ENCODE assay signal across 1 cellular context in genomic region chr12:116324684-116325664, GRCh38.
TF ChIP-seq lines count a peak whose summit lies in the region.

No MANE protein-coding gene starts in this region.

TF ChIP-seq in GM23338, 12 proteins besides CTCF, POLR2A, EP300 and RAD21 (continued from another document):
- TF ChIP-seq, protein P1, sequence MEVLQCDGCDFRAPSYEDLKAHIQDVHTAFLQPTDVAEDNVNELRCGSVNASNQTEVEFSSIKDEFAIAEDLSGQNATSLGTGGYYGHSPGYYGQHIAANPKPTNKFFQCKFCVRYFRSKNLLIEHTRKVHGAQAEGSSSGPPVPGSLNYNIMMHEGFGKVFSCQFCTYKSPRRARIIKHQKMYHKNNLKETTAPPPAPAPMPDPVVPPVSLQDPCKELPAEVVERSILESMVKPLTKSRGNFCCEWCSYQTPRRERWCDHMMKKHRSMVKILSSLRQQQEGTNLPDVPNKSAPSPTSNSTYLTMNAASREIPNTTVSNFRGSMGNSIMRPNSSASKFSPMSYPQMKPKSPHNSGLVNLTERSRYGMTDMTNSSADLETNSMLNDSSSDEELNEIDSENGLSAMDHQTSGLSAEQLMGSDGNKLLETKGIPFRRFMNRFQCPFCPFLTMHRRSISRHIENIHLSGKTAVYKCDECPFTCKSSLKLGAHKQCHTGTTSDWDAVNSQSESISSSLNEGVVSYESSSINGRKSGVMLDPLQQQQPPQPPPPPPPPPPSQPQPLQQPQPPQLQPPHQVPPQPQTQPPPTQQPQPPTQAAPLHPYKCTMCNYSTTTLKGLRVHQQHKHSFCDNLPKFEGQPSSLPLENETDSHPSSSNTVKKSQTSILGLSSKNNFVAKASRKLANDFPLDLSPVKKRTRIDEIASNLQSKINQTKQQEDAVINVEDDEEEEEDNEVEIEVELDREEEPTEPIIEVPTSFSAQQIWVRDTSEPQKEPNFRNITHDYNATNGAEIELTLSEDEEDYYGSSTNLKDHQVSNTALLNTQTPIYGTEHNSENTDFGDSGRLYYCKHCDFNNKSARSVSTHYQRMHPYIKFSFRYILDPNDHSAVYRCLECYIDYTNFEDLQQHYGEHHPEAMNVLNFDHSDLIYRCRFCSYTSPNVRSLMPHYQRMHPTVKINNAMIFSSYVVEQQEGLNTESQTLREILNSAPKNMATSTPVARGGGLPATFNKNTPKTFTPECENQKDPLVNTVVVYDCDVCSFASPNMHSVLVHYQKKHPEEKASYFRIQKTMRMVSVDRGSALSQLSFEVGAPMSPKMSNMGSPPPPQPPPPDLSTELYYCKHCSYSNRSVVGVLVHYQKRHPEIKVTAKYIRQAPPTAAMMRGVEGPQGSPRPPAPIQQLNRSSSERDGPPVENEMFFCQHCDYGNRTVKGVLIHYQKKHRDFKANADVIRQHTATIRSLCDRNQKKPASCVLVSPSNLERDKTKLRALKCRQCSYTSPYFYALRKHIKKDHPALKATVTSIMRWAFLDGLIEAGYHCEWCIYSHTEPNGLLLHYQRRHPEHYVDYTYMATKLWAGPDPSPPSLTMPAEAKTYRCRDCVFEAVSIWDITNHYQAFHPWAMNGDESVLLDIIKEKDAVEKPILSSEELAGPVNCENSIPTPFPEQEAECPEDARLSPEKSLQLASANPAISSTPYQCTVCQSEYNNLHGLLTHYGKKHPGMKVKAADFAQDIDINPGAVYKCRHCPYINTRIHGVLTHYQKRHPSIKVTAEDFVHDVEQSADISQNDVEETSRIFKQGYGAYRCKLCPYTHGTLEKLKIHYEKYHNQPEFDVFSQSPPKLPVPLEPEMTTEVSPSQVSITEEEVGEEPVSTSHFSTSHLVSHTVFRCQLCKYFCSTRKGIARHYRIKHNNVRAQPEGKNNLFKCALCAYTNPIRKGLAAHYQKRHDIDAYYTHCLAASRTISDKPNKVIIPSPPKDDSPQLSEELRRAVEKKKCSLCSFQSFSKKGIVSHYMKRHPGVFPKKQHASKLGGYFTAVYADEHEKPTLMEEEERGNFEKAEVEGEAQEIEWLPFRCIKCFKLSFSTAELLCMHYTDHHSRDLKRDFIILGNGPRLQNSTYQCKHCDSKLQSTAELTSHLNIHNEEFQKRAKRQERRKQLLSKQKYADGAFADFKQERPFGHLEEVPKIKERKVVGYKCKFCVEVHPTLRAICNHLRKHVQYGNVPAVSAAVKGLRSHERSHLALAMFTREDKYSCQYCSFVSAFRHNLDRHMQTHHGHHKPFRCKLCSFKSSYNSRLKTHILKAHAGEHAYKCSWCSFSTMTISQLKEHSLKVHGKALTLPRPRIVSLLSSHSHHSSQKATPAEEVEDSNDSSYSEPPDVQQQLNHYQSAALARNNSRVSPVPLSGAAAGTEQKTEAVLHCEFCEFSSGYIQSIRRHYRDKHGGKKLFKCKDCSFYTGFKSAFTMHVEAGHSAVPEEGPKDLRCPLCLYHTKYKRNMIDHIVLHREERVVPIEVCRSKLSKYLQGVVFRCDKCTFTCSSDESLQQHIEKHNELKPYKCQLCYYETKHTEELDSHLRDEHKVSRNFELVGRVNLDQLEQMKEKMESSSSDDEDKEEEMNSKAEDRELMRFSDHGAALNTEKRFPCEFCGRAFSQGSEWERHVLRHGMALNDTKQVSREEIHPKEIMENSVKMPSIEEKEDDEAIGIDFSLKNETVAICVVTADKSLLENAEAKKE (CRISPR knock-in tag; IDR thresholded peaks at IDR 0.05): no peak
